In genomic region chr5:36243653-36244052, GRCh38 we compare ENCODE assay signal across 15 cellular contexts. TPM values are rescaled to one million over a fixed set of nuclear protein-coding genes. Genes with fewer than 3 reads are reported as not detected.
A peak's percentile ranks its signal among the peaks of the same experiment; 100 is the strongest.
DNase-seq lines count a peak whose midpoint lies in the region; ATAC-seq, FAIRE-seq and TF ChIP-seq lines count a peak whose summit lies in the region.
"Had no signal": no experiment of that assay in that cellular context is flagged by ENCODE, and none has a peak within 500 bp of the region (broad histone marks: within the 10 kb centered on the region; RNA-seq: fewer than 3 reads in every experiment).

No MANE protein-coding gene starts in this region.

- DNase-seq in CD4-positive, CD25-positive, alpha-beta regulatory T cell = no peak
- DNase-seq in Caco-2 (no peak), GM12892 (ENCODE audit: insufficient read length) (no peak), NCI-H187 treated with DMSO at 0.1 percent for 48 hours (lab: John Stamatoyannopoulos, UW) (no peak)
- no peak for DNase-seq in activated T-helper 2 cell treated with anti-CD3 and anti-CD28 coated beads, Interferon-gamma antibody, Interleukin-2, Interleukin-4, amounts not matched to agents 10 μg/mL and 5 μg/mL and 100 μg/mL, durations not matched to agents 14 hours and 24 hours and 36 hours (ENCODE audit: low spot score)
- DNase-seq in naive thymus-derived CD8-positive, alpha-beta T cell = no peak
- DNase-seq in stimulated activated CD4-positive, alpha-beta T cell treated with anti-CD3 and anti-CD28 coated beads, Interleukin-2, amount 100 ng/mL, for 24 hours = no peak
- DNase-seq: EL, MV-4-11, NCI-H2171 treated with DMSO at 0.1 percent for 48 hours had no signal

- H3K27me3 Mint-ChIP-seq in CD4-positive, CD25-positive, alpha-beta regulatory T cell = peaks cover 12% of the 10 kb centered on the region
- no peaks in the 10 kb centered on the region for H3K27me3 Mint-ChIP-seq in Caco-2 (ENCODE audit: insufficient read depth, unreplicated experiment)
- peaks cover 18% of the 10 kb centered on the region for H3K27me3 Mint-ChIP-seq in activated T-helper 2 cell treated with anti-CD3 and anti-CD28 coated beads, Interferon-gamma antibody, Interleukin-2, Interleukin-4, amounts not matched to agents 10 μg/mL and 5 μg/mL and 100 μg/mL, durations not matched to agents 14 hours and 24 hours and 36 hours (ENCODE audit: low read depth)
- H3K27me3 Mint-ChIP-seq in naive thymus-derived CD8-positive, alpha-beta T cell = no peaks in the 10 kb centered on the region

- H3K4me3 Mint-ChIP-seq in CD4-positive, CD25-positive, alpha-beta regulatory T cell = peak overlapping the region; percentile 88 to 98 (median 93)
- H3K4me3 Mint-ChIP-seq in Caco-2 (ENCODE audit: unreplicated experiment) = peak overlapping the region; percentile 87
- H3K4me3 Mint-ChIP-seq in activated T-helper 2 cell treated with anti-CD3 and anti-CD28 coated beads, Interferon-gamma antibody, Interleukin-2, Interleukin-4, amounts not matched to agents 10 μg/mL and 5 μg/mL and 100 μg/mL, durations not matched to agents 14 hours and 24 hours and 36 hours (ENCODE audit: low read depth) = peak overlapping the region; percentile 40
- peak overlapping the region; percentile 20 to 95 (median 93) for H3K4me3 Mint-ChIP-seq in naive thymus-derived CD8-positive, alpha-beta T cell

- no peak overlapping the region for H3K4me3 ChIP-seq in CD4-positive, CD25-positive, alpha-beta regulatory T cell (ENCODE audit: low read depth, low read length)
- H3K4me3 ChIP-seq in Caco-2 (ENCODE audit: low read depth, low read length) = peak overlapping the region; percentile 90; the same call in 1 of the 2 replicates

- POLR2A ChIA-PET in Caco-2 (lab: Charles Lee) = interaction anchor here (0.7 kb wide), 1 partner anchor 59 kb away, joined by 4 read pairs; no protein-coding TSS in a partner anchor
- POLR2A ChIA-PET in naive thymus-derived CD8-positive, alpha-beta T cell (lab: Charles Lee) = interaction anchor here (3.2 kb wide), 1 partner anchor 92 kb away, joined by 41 read pairs; the partner anchor contains the start of genes LMBRD2 and SKP2

- H3K36me3 ChIP-seq in CD4-positive, CD25-positive, alpha-beta regulatory T cell (ENCODE audit: control insufficient read depth, insufficient read depth, low read length) = no peaks in the 10 kb centered on the region
- H3K36me3 ChIP-seq in Caco-2 (ENCODE audit: control insufficient read depth, insufficient read depth, low read length) = no peaks in the 10 kb centered on the region

- no peak for TF ChIP-seq CTCF in Caco-2 (IDR thresholded peaks at IDR 0.05; ENCODE audit: insufficient read depth in 1 of 2, low read depth in 1 of 2, low read length in 1 of 2, severe bottlenecking in 1 of 2, unreplicated experiment in 1 of 2)

- H3K4me1 ChIP-seq in CD4-positive, CD25-positive, alpha-beta regulatory T cell (ENCODE audit: control insufficient read depth, insufficient read depth, low read length, poor library complexity, severe bottlenecking) = peaks cover 22% of the 10 kb centered on the region
- H3K4me1 ChIP-seq in Caco-2 = peaks cover 27% of the 10 kb centered on the region

- H3K4me1 Mint-ChIP-seq in CD4-positive, CD25-positive, alpha-beta regulatory T cell = peaks cover 24 to 39% (median 27%) of the 10 kb centered on the region in 4 donors
- H3K4me1 Mint-ChIP-seq in Caco-2 (ENCODE audit: low read depth, unreplicated experiment) = peaks cover 40% of the 10 kb centered on the region
- H3K4me1 Mint-ChIP-seq in activated T-helper 2 cell treated with anti-CD3 and anti-CD28 coated beads, Interferon-gamma antibody, Interleukin-2, Interleukin-4, amounts not matched to agents 10 μg/mL and 5 μg/mL and 100 μg/mL, durations not matched to agents 14 hours and 24 hours and 36 hours (ENCODE audit: low read depth) = peaks cover 26% of the 10 kb centered on the region
- H3K4me1 Mint-ChIP-seq in naive thymus-derived CD8-positive, alpha-beta T cell = peaks cover 24 to 48% (median 39%) of the 10 kb centered on the region in 4 donors

- no peak for TF ChIP-seq POLR2A in GM12892 (IDR thresholded peaks at IDR 0.05; ENCODE audit: low read depth, low read length)

- H3K27ac ChIP-seq in CD4-positive, CD25-positive, alpha-beta regulatory T cell (ENCODE audit: insufficient read depth, low read length, poor library complexity, severe bottlenecking) = no peak overlapping the region
- H3K27ac ChIP-seq: epithelial cell of prostate had no signal

- CTCF ChIA-PET in Caco-2 (lab: Charles Lee) = no interaction called here

- no peaks in the 10 kb centered on the region for H3K9me3 Mint-ChIP-seq in CD4-positive, CD25-positive, alpha-beta regulatory T cell
- no peaks in the 10 kb centered on the region for H3K9me3 Mint-ChIP-seq in Caco-2 (ENCODE audit: unreplicated experiment)
- H3K9me3 Mint-ChIP-seq in activated T-helper 2 cell treated with anti-CD3 and anti-CD28 coated beads, Interferon-gamma antibody, Interleukin-2, Interleukin-4, amounts not matched to agents 10 μg/mL and 5 μg/mL and 100 μg/mL, durations not matched to agents 14 hours and 24 hours and 36 hours = no peaks in the 10 kb centered on the region
- no peaks in the 10 kb centered on the region for H3K9me3 Mint-ChIP-seq in naive thymus-derived CD8-positive, alpha-beta T cell

- H3K9me3 ChIP-seq in CD4-positive, CD25-positive, alpha-beta regulatory T cell (ENCODE audit: control insufficient read depth in 2 of 2, low read length in 2 of 2) = no peaks in the 10 kb centered on the region
- no peaks in the 10 kb centered on the region for H3K9me3 ChIP-seq in Caco-2

- intact Hi-C loops in Caco-2 (cut with micrococcal nuclease; ENCODE audit: unreplicated experiment) = loop anchor here (2.0 to 10.0 kb wide), 3 partner anchors 87 to 451 kb away; no protein-coding TSS in a partner anchor
- intact Hi-C loops in activated T-helper 2 cell treated with anti-CD3 and anti-CD28 coated beads, Interferon-gamma antibody, Interleukin-2, Interleukin-4, amounts not matched to agents 10 μg/mL and 5 μg/mL and 100 μg/mL, durations not matched to agents 14 hours and 24 hours and 36 hours (cut with micrococcal nuclease) = loop anchor here (10.0 kb wide), 2 partner anchors 169 to 459 kb away; no protein-coding TSS in a partner anchor

- no TSS peak for BruUV-seq in Caco-2 (replicated peaks; lab: Mats Ljungman, UMichigan)

- no peaks in the 10 kb centered on the region for H3K36me3 Mint-ChIP-seq in CD4-positive, CD25-positive, alpha-beta regulatory T cell
- H3K36me3 Mint-ChIP-seq in Caco-2 (ENCODE audit: insufficient read depth, unreplicated experiment) = peaks cover 23% of the 10 kb centered on the region
- H3K36me3 Mint-ChIP-seq in activated T-helper 2 cell treated with anti-CD3 and anti-CD28 coated beads, Interferon-gamma antibody, Interleukin-2, Interleukin-4, amounts not matched to agents 10 μg/mL and 5 μg/mL and 100 μg/mL, durations not matched to agents 14 hours and 24 hours and 36 hours (ENCODE audit: low read depth) = no peaks in the 10 kb centered on the region
- H3K36me3 Mint-ChIP-seq in naive thymus-derived CD8-positive, alpha-beta T cell = no peaks in the 10 kb centered on the region

- FAIRE-seq in GM12892 (lab: Jason Lieb, UNC) = no peak
- FAIRE-seq: H54, islet of Langerhans had no signal

- no peak for ATAC-seq in CD4-positive, CD25-positive, alpha-beta regulatory T cell (ENCODE audit: low read depth in 2 of 2)
- no peak for ATAC-seq in naive thymus-derived CD8-positive, alpha-beta T cell

- H3K27me3 ChIP-seq in CD4-positive, CD25-positive, alpha-beta regulatory T cell (ENCODE audit: control insufficient read depth, insufficient read depth, low read length) = no peaks in the 10 kb centered on the region
- H3K27me3 ChIP-seq in Caco-2 (replicated peaks; ENCODE audit: control insufficient read depth, insufficient read depth, low read length) = no peaks in the 10 kb centered on the region

- peak overlapping the region in 2 of 3 donors; percentile 27 to 92 for H3K27ac Mint-ChIP-seq in CD4-positive, CD25-positive, alpha-beta regulatory T cell
- H3K27ac Mint-ChIP-seq in Caco-2 (ENCODE audit: unreplicated experiment) = peak overlapping the region; percentile 99
- H3K27ac Mint-ChIP-seq in activated T-helper 2 cell treated with anti-CD3 and anti-CD28 coated beads, Interferon-gamma antibody, Interleukin-2, Interleukin-4, amounts not matched to agents 10 μg/mL and 5 μg/mL and 100 μg/mL, durations not matched to agents 14 hours and 24 hours and 36 hours = peak overlapping the region; percentile 6
- peak overlapping the region in 9 of 10 donors; percentile 1 to 97 (median 94) for H3K27ac Mint-ChIP-seq in naive thymus-derived CD8-positive, alpha-beta T cell

RNA-seq across cellular contexts. Expression of gene NADK2, which starts 1.9 kb away (rescaled TPM):
- total RNA-seq in CD4-positive, CD25-positive, alpha-beta regulatory T cell = 10.9 TPM
- polyA plus RNA-seq in CD4-positive, CD25-positive, alpha-beta regulatory T cell = 1 to 10 TPM; 4.6 to 7.8 (median 6.4) TPM
- 71.6 and 79.4 TPM in 2 replicates for total RNA-seq in Caco-2 (2022)
- 17.8 and 19.4 TPM in 2 replicates for total RNA-seq in activated T-helper 2 cell treated with anti-CD3 and anti-CD28 coated beads, Interferon-gamma antibody, Interleukin-2, Interleukin-4, amounts not matched to agents 10 μg/mL and 5 μg/mL and 100 μg/mL, durations not matched to agents 14 hours and 24 hours and 36 hours
- 10 to 100 TPM; 14.6 to 15.7 TPM for total RNA-seq in naive thymus-derived CD8-positive, alpha-beta T cell
- 1 to 10 TPM; 4.7 to 9.8 (median 5.4) TPM for polyA plus RNA-seq in naive thymus-derived CD8-positive, alpha-beta T cell
- polyA plus RNA-seq in GM12892 (2012; ENCODE audit: missing spikeins) = 5.0 TPM

RNA-seq across cellular contexts. Expression of gene RANBP3L, which starts 58.0 kb away (rescaled TPM):
- not detected for total RNA-seq in CD4-positive, CD25-positive, alpha-beta regulatory T cell
- not detected for polyA plus RNA-seq in CD4-positive, CD25-positive, alpha-beta regulatory T cell
- 0.20 TPM in 1 of 2 replicates, not detected in the other for total RNA-seq in Caco-2 (2022)
- total RNA-seq in activated T-helper 2 cell treated with anti-CD3 and anti-CD28 coated beads, Interferon-gamma antibody, Interleukin-2, Interleukin-4, amounts not matched to agents 10 μg/mL and 5 μg/mL and 100 μg/mL, durations not matched to agents 14 hours and 24 hours and 36 hours = not detected in 2 replicates
- total RNA-seq in naive thymus-derived CD8-positive, alpha-beta T cell = not detected
- polyA plus RNA-seq in naive thymus-derived CD8-positive, alpha-beta T cell = under 1 TPM in 1 of 3 donors, not detected in 2; 0.06 TPM
- not detected for polyA plus RNA-seq in GM12892 (2012; ENCODE audit: missing spikeins)
- total RNA-seq: mesenteric fat pad; T-helper 2 cell treated with Interferon-gamma antibody and Interleukin-4, amounts not matched to agents 100 ng/mL and 5 ng/mL, for 36 hours had no signal

Comparison
In these comparisons a context has a peak if more than half of its experiments do, and no peak if none do; other contexts are left out.
1. H3K27ac Mint-ChIP-seq: peak in every context shown above with its lines; median percentile 99 in Caco-2; 94 in naive thymus-derived CD8-positive, alpha-beta T cell; 60 in CD4-positive, CD25-positive, alpha-beta regulatory T cell; 6 in activated T-helper 2 cell treated with anti-CD3 and anti-CD28 coated beads, Interferon-gamma antibody, Interleukin-2, Interleukin-4, amounts not matched to agents 10 μg/mL and 5 μg/mL and 100 μg/mL, durations not matched to agents 14 hours and 24 hours and 36 hours.
2. H3K4me3 Mint-ChIP-seq: peak in every context shown above with its lines; median percentile 93 in CD4-positive, CD25-positive, alpha-beta regulatory T cell; 93 in naive thymus-derived CD8-positive, alpha-beta T cell; 87 in Caco-2; 40 in activated T-helper 2 cell treated with anti-CD3 and anti-CD28 coated beads, Interferon-gamma antibody, Interleukin-2, Interleukin-4, amounts not matched to agents 10 μg/mL and 5 μg/mL and 100 μg/mL, durations not matched to agents 14 hours and 24 hours and 36 hours.